ENCODE assay signal across 9 cellular contexts in the genomic region with DNA sequence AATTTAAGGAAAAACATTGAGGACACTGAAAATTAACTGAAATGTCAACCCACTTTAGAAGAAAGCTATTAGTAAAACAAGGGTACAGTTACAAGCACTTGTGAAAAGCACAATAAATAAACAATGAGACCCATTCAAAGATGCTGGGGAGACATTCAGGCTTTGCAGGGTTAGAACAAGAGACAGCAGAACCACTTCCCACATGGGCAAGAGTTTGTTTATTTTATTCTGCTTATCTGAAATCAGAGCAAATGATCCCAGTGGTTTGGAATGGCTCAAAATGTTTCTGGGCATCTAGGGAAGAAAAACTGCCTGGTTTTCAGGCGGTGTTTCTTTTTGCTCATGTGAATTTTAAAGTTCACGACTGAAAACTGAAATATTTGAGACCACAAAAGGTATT. TPM values are rescaled to one million over a fixed set of nuclear protein-coding genes. Genes with fewer than 3 reads are reported as not detected.
DNase-seq lines count a peak whose midpoint lies in the region; ATAC-seq lines count a peak whose summit lies in the region.
"Had no signal": no experiment of that assay in that cellular context is flagged by ENCODE, and none has a peak within 500 bp of the region (broad histone marks: within the 10 kb centered on the region; RNA-seq: fewer than 3 reads in every experiment).

No MANE protein-coding gene starts in this region.

- H3K4me1 ChIP-seq in SJSA1 (replicated peaks), result peaks cover 32% of the 10 kb centered on the region

- H3K9me3 ChIP-seq in SJSA1 (replicated peaks), result no peaks in the 10 kb centered on the region

- no peak overlapping the region for H3K4me3 Mint-ChIP-seq in activated CD4-positive, alpha-beta T cell treated with anti-CD3 and anti-CD28 coated beads, Interleukin-2, amount 10 ng/mL, durations not matched to agents 7 days and 5 days

- H3K27me3 Mint-ChIP-seq in activated CD4-positive, alpha-beta T cell treated with anti-CD3 and anti-CD28 coated beads, Interleukin-2, amount 10 ng/mL, durations not matched to agents 7 days and 5 days, result no peaks in the 10 kb centered on the region

- no peaks in the 10 kb centered on the region for H3K36me3 Mint-ChIP-seq in activated CD4-positive, alpha-beta T cell treated with anti-CD3 and anti-CD28 coated beads, Interleukin-2, amount 10 ng/mL, durations not matched to agents 7 days and 5 days (ENCODE audit: low read depth)

- DNase-seq in HS-27A (ENCODE audit: low read depth), result peak; percentile 7
- DNase-seq in SJSA1 (ENCODE audit: low read depth in 1 of 2, low spot score in 2 of 2), result peak; percentile 59 to 73
- DNase-seq in foreskin melanocyte, result peak; percentile 87
- no peak for DNase-seq in sciatic nerve (ENCODE audit: low spot score)
- no peak for DNase-seq in C1 segment of cervical spinal cord (lab: John Stamatoyannopoulos, UW)
- DNase-seq in activated CD4-positive, alpha-beta T cell treated with anti-CD3 and anti-CD28 coated beads, Interleukin-2, amount 10 ng/mL, durations not matched to agents 7 days and 5 days, result no peak
- DNase-seq: cerebellar nuclear complex, DND-41 had no signal

- no peak overlapping the region for H3K4me3 ChIP-seq in SJSA1

- CTCF ChIA-PET in activated CD4-positive, alpha-beta T cell treated with anti-CD3 and anti-CD28 coated beads, Interleukin-2, amount 10 ng/mL, durations not matched to agents 7 days and 5 days (lab: Charles Lee), result no interaction called here

- H3K9me3 Mint-ChIP-seq in activated CD4-positive, alpha-beta T cell treated with anti-CD3 and anti-CD28 coated beads, Interleukin-2, amount 10 ng/mL, durations not matched to agents 7 days and 5 days, result no peaks in the 10 kb centered on the region

- intact Hi-C loops in sciatic nerve (cut with DNase I), result no loop called here

- peaks cover 18% of the 10 kb centered on the region for H3K4me1 Mint-ChIP-seq in activated CD4-positive, alpha-beta T cell treated with anti-CD3 and anti-CD28 coated beads, Interleukin-2, amount 10 ng/mL, durations not matched to agents 7 days and 5 days

- ATAC-seq in sciatic nerve, result peak; percentile 67
- no peak for ATAC-seq in GM18868 (IDR thresholded peaks at IDR 0.05; ENCODE audit: unreplicated experiment)

- H3K27me3 ChIP-seq in SJSA1 (replicated peaks), result no peaks in the 10 kb centered on the region

- no peak overlapping the region for H3K27ac ChIP-seq in SJSA1

- POLR2A ChIA-PET in activated CD4-positive, alpha-beta T cell treated with anti-CD3 and anti-CD28 coated beads, Interleukin-2, amount 10 ng/mL, durations not matched to agents 7 days and 5 days (lab: Charles Lee), result no interaction called here

- no peaks in the 10 kb centered on the region for H3K36me3 ChIP-seq in SJSA1

- H3K27ac Mint-ChIP-seq in activated CD4-positive, alpha-beta T cell treated with anti-CD3 and anti-CD28 coated beads, Interleukin-2, amount 10 ng/mL, durations not matched to agents 7 days and 5 days, result no peak overlapping the region

RNA-seq across cellular contexts. Expression of gene PPP3CA, which starts 42.4 kb away (rescaled TPM):
- total RNA-seq in SJSA1 (2014; rRNA removed; shearing (Covaris generic)), result 47.5 and 48.2 TPM in 2 replicates
- 56.8 TPM for total RNA-seq in sciatic nerve
- total RNA-seq in activated CD4-positive, alpha-beta T cell treated with anti-CD3 and anti-CD28 coated beads, Interleukin-2, amount 10 ng/mL, durations not matched to agents 7 days and 5 days, result 10 to 100 TPM; 24.6 to 25.9 TPM

Comparison
In these comparisons a context has a peak if more than half of its experiments do, and no peak if none do; other contexts are left out.
1. DNase-seq: peak in HS-27A (single experiment), SJSA1 (2 of 2) and foreskin melanocyte (single experiment); none in sciatic nerve (single experiment), C1 segment of cervical spinal cord (0 of 14) and activated CD4-positive, alpha-beta T cell treated with anti-CD3 and anti-CD28 coated beads, Interleukin-2, amount 10 ng/mL, durations not matched to agents 7 days and 5 days (single experiment).